14 cellular contexts compared by ENCODE assay signal in the genomic region with DNA sequence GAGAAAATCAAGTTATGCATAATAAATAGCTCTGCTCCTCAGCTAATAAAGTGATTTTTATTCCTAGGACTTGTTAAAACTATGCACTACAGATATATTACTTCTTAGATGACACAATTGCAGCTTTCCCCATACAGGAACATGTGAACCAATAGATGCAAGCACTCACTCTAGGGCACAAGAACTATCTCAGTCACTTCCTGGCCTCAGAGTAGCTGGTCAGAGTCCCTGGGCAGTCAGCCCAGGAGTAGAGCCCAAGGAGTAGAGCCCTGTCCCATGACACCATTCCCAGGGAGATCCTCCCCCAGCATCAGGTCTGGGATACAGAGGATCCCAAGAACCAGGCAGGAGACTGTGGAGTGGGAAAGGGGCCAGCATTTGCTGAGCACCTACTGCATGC. TPM values are rescaled to one million over a fixed set of nuclear protein-coding genes. Genes with fewer than 3 reads are reported as not detected.
A peak's percentile ranks its signal among the peaks of the same experiment; 100 is the strongest.
DNase-seq lines count a peak whose midpoint lies in the region; ATAC-seq and TF ChIP-seq lines count a peak whose summit lies in the region.
"Had no signal": no experiment of that assay in that cellular context is flagged by ENCODE, and none has a peak within 500 bp of the region (broad histone marks: within the 10 kb centered on the region; RNA-seq: fewer than 3 reads in every experiment).

No MANE protein-coding gene starts in this region.

- H3K27me3 ChIP-seq in ACC112 (ENCODE audit: insufficient read depth, low read length) = no peaks in the 10 kb centered on the region
- no peaks in the 10 kb centered on the region for H3K27me3 ChIP-seq in CD4-positive, alpha-beta T cell (ENCODE audit: control insufficient read depth, insufficient read depth, low read length)
- H3K27me3 ChIP-seq: BLaER1 had no signal

- intact Hi-C loops in CD4-positive, alpha-beta T cell (cut with DNase I, micrococcal nuclease) = no loop called here

- H3K9me3 ChIP-seq in CD4-positive, alpha-beta T cell (ENCODE audit: control insufficient read depth, low read length) = no peaks in the 10 kb centered on the region
- H3K9me3 ChIP-seq: BLaER1 had no signal

- ATAC-seq in HG02763 (IDR thresholded peaks at IDR 0.05; ENCODE audit: unreplicated experiment) = no peak
- no peak for ATAC-seq in CD4-positive, alpha-beta T cell (ENCODE audit: poor library complexity)
- ATAC-seq in HG03045 (IDR thresholded peaks at IDR 0.05; ENCODE audit: unreplicated experiment) = no peak

- H3K4me3 Mint-ChIP-seq in HFFc6 (peak overlapping the region; percentile 90), nephron (peak overlapping the region; percentile 57 to 86 (median 74))
- H3K4me3 Mint-ChIP-seq in CD4-positive, alpha-beta T cell = no peak overlapping the region
- H3K4me3 Mint-ChIP-seq: naive B cell had no signal

- H3K4me1 Mint-ChIP-seq in HFFc6 (ENCODE audit: low read depth) (peaks cover 93% of the 10 kb centered on the region), nephron (peaks cover 75% of the 10 kb centered on the region)
- H3K4me1 Mint-ChIP-seq in CD4-positive, alpha-beta T cell (ENCODE audit: low read depth) = no peaks in the 10 kb centered on the region
- H3K4me1 Mint-ChIP-seq: naive B cell had no signal

- no peaks in the 10 kb centered on the region for H3K36me3 ChIP-seq in ACC112 (ENCODE audit: insufficient read depth, low read length)

- H3K27me3 Mint-ChIP-seq in HFFc6 (ENCODE audit: insufficient read depth) (peaks cover 1% of the 10 kb centered on the region), nephron (ENCODE audit: low read depth) (peaks cover 15% of the 10 kb centered on the region)
- H3K27me3 Mint-ChIP-seq in CD4-positive, alpha-beta T cell = peaks cover 3% of the 10 kb centered on the region

- H3K27ac Mint-ChIP-seq in HFFc6 = peak overlapping the region; percentile 96
- H3K27ac Mint-ChIP-seq in nephron = peak overlapping the region; percentile 48 to 96 (median 91)
- H3K27ac Mint-ChIP-seq in CD4-positive, alpha-beta T cell = no peak overlapping the region

- H3K9me3 Mint-ChIP-seq in HFFc6 (no peaks in the 10 kb centered on the region; the same call in 1 of the 2 replicates), nephron (no peaks in the 10 kb centered on the region)
- no peaks in the 10 kb centered on the region for H3K9me3 Mint-ChIP-seq in CD4-positive, alpha-beta T cell
- H3K9me3 Mint-ChIP-seq: naive B cell had no signal

- peaks cover 73% of the 10 kb centered on the region for H3K4me1 ChIP-seq in ACC112 (ENCODE audit: control insufficient read depth, insufficient read depth, low read length, unreplicated experiment)

- H3K27ac ChIP-seq in ACC112 (ENCODE audit: low read depth, low read length) (peak overlapping the region; percentile 76), coronary artery (peak overlapping the region; percentile 54 to 94)
- no peak overlapping the region for H3K27ac ChIP-seq in CD4-positive, alpha-beta T cell (ENCODE audit: low read depth, low read length)
- H3K27ac ChIP-seq: BLaER1 had no signal

- peaks cover 74% of the 10 kb centered on the region for H3K79me2 ChIP-seq in ACC112 (ENCODE audit: control insufficient read depth, insufficient read depth, low read length, unreplicated experiment)

- H3K4me3 ChIP-seq in ACC112 (ENCODE audit: low read depth, low read length) (peak overlapping the region; percentile 52), coronary artery (peak overlapping the region; percentile 74)
- H3K4me3 ChIP-seq: BLaER1 had no signal

- no peak overlapping the region for H2AFZ ChIP-seq in ACC112 (ENCODE audit: low read length, unreplicated experiment)

- CTCF ChIA-PET in CD4-positive, alpha-beta T cell (lab: Charles Lee) = no interaction called here

- H3K36me3 Mint-ChIP-seq in HFFc6 (ENCODE audit: low read depth) (peaks cover 22% of the 10 kb centered on the region), nephron (ENCODE audit: low read depth) (no peaks in the 10 kb centered on the region)
- H3K36me3 Mint-ChIP-seq in CD4-positive, alpha-beta T cell (ENCODE audit: low read depth) = no peaks in the 10 kb centered on the region
- H3K36me3 Mint-ChIP-seq: naive B cell had no signal

- POLR2A ChIA-PET in CD4-positive, alpha-beta T cell (lab: Charles Lee) = no interaction called here

- TF ChIP-seq CTCF in HFFc6 (IDR thresholded peaks at IDR 0.05) = no peak
- no peak for TF ChIP-seq CTCF in coronary artery (IDR thresholded peaks at IDR 0.05)
- TF ChIP-seq CTCF in nephron (IDR thresholded peaks at IDR 0.05; ENCODE audit: unreplicated experiment in 3 of 3) = no peak
- TF ChIP-seq CTCF in CD4-positive, alpha-beta T cell (IDR thresholded peaks at IDR 0.05) = no peak

- DNase-seq in HFFc6 (peak; percentile 84), coronary artery (ENCODE audit: low spot score) (no peak), T-helper 9 cell (no peak)
- no peak for DNase-seq in CD4-positive, alpha-beta T cell
- DNase-seq: activated CD8-positive, alpha-beta memory T cell treated with anti-CD3 and anti-CD28 coated beads, Interleukin-2, amount 50 U/mL, for 48 hours; naive B cell; NCI-H1048 had no signal

RNA-seq across cellular contexts. Expression of gene TNS1, which starts 2.7 kb away (rescaled TPM):
- total RNA-seq in HFFc6 (2021; fragmentation: NEBNext Ultra II Directional; extraction: Animal tissue kit (Norgen Biotek cat#: 25700)) = 100 to 1,000 TPM; 113 to 139 (median 126) TPM
- total RNA-seq in CD4-positive, alpha-beta T cell = under 1 TPM; 0.25 to 0.34 TPM
- total RNA-seq: G401, NCI-H460 had no signal

Comparison
In these comparisons a context has a peak if more than half of its experiments do, and no peak if none do; other contexts are left out.
1. RNA of gene TNS1, which starts 2.7 kb away (total RNA-seq): 113 to 139 TPM in HFFc6; 0.25 to 0.34 TPM in CD4-positive, alpha-beta T cell; every median in the first group is over 10 times any median in the second.